Comparison of ENCODE assay signal across 22 cellular contexts in genomic region chr3:64097920-64098319, GRCh38.
"Had no signal": no experiment of that assay in that cellular context is flagged by ENCODE, and none has a peak within 500 bp of the region (broad histone marks: within the 10 kb centered on the region; RNA-seq: fewer than 3 reads in every experiment).

No MANE protein-coding gene starts in this region.

- H3K4me1 Mint-ChIP-seq: activated naive CD4-positive, alpha-beta T cell treated with anti-CD3 and anti-CD28 coated beads, Interleukin-2, amount 50 U/mL, for 24 hours; natural killer cell; stimulated activated effector memory CD8-positive, alpha-beta T cell treated with anti-CD3 and anti-CD28 coated beads, Interleukin-12 subunit alpha, Interleukin-12 subunit beta, amount 100 ng/mL, for 72 hours had no signal

- FAIRE-seq: astrocyte, endometrium, small intestine had no signal

- H3K4me3 Mint-ChIP-seq: activated naive CD4-positive, alpha-beta T cell treated with anti-CD3 and anti-CD28 coated beads, Interleukin-2, amount 50 U/mL, for 24 hours; natural killer cell; stimulated activated effector memory CD8-positive, alpha-beta T cell treated with anti-CD3 and anti-CD28 coated beads, Interleukin-12 subunit alpha, Interleukin-12 subunit beta, amount 100 ng/mL, for 72 hours had no signal

- H3K9me3 Mint-ChIP-seq: activated naive CD4-positive, alpha-beta T cell treated with anti-CD3 and anti-CD28 coated beads, Interleukin-2, amount 50 U/mL, for 24 hours; natural killer cell; stimulated activated effector memory CD8-positive, alpha-beta T cell treated with anti-CD3 and anti-CD28 coated beads, Interleukin-12 subunit alpha, Interleukin-12 subunit beta, amount 100 ng/mL, for 72 hours had no signal

- H3K27me3 Mint-ChIP-seq: progenitor cell of endocrine pancreas had no signal

- H3K27ac Mint-ChIP-seq: activated naive CD4-positive, alpha-beta T cell treated with anti-CD3 and anti-CD28 coated beads, Interleukin-2, amount 50 U/mL, for 24 hours; natural killer cell; progenitor cell of endocrine pancreas; stimulated activated effector memory CD8-positive, alpha-beta T cell treated with anti-CD3 and anti-CD28 coated beads, Interleukin-12 subunit alpha, Interleukin-12 subunit beta, amount 100 ng/mL, for 72 hours had no signal

- DNase-seq: activated CD8-positive, alpha-beta memory T cell treated with anti-CD3 and anti-CD28 coated beads for 24 hours; activated gamma-delta T cell; cortex of kidney; erythroblast; foreskin melanocyte; hypothalamus; islet precursor cell; left colon; lower lobe of right lung; natural killer cell; occipital lobe; small intestine; stimulated activated CD4-positive, alpha-beta T cell treated with anti-CD3 and anti-CD28 coated beads, Interleukin-4, amount 100 ng/mL, for 1 hour; T-helper 1 cell; T-helper 9 cell; upper lobe of right lung had no signal

- H3K36me3 Mint-ChIP-seq: activated naive CD4-positive, alpha-beta T cell treated with anti-CD3 and anti-CD28 coated beads, Interleukin-2, amount 50 U/mL, for 24 hours; natural killer cell; stimulated activated effector memory CD8-positive, alpha-beta T cell treated with anti-CD3 and anti-CD28 coated beads, Interleukin-12 subunit alpha, Interleukin-12 subunit beta, amount 100 ng/mL, for 72 hours had no signal

- ATAC-seq: activated CD4-positive, CD25-positive, alpha-beta regulatory T cell treated with anti-CD3 and anti-CD28 coated beads, Interleukin-2, amount 50 U/mL, for 24 hours; left colon; lower lobe of right lung; natural killer cell; stimulated activated effector memory CD8-positive, alpha-beta T cell treated with anti-CD3 and anti-CD28 coated beads, Interleukin-12 subunit alpha, Interleukin-12 subunit beta, amount 100 ng/mL, for 72 hours; upper lobe of right lung had no signal
